In the genomic region with DNA sequence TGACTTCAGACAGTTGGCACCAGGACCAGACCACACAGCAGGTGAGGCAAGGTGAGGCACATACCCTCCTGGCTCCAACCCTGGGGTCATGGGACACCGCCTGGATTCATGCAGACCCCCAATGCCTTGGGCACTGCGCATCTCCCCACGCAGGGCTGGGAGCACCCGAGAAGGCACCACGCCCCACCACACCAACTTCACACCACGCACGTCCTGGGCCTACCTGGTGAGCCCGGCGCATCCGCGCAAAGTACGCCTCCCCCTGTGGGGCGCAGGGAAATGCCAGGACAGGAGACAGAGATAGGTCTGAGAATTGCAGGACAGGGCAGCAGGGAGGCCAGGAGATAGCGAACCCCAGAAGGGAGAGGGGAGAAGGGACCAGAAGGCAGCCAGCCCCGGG, we compare ENCODE assay signal across 1 cellular context.
TF ChIP-seq lines count a peak whose summit lies in the region.

No MANE protein-coding gene starts in this region.

TF ChIP-seq in IMR-90, 13 proteins besides CTCF, POLR2A, EP300 and RAD21:
- no peak for TF ChIP-seq MAZ (IDR thresholded peaks at IDR 0.05; ENCODE audit: borderline replicate concordance, low read depth, low read length)
- no peak for TF ChIP-seq USF2 (IDR thresholded peaks at IDR 0.05; ENCODE audit: low read depth, low read length)
- no peak for TF ChIP-seq CHD1 (IDR thresholded peaks at IDR 0.05; ENCODE audit: low read depth, low read length)
- TF ChIP-seq CEBPB (IDR thresholded peaks at IDR 0.05; ENCODE audit: low read depth, low read length) = no peak
- no peak for TF ChIP-seq MXI1 (IDR thresholded peaks at IDR 0.05; ENCODE audit: borderline replicate concordance, low read depth, low read length)
- TF ChIP-seq NFE2L2 (IDR thresholded peaks at IDR 0.05; ENCODE audit: low read depth, low read length) = no peak
- no peak for TF ChIP-seq SMC3 (IDR thresholded peaks at IDR 0.05; ENCODE audit: low read depth, low read length)
- no peak for TF ChIP-seq MAFK (IDR thresholded peaks at IDR 0.05; ENCODE audit: low read depth, low read length)
- TF ChIP-seq RCOR1 (IDR thresholded peaks at IDR 0.05; ENCODE audit: insufficient replicate concordance, low read length) = no peak
- TF ChIP-seq FOS (IDR thresholded peaks at IDR 0.05; ENCODE audit: low read depth, low read length) = no peak
- no peak for TF ChIP-seq ELK1 (IDR thresholded peaks at IDR 0.05; ENCODE audit: borderline replicate concordance, low read depth, low read length)
- TF ChIP-seq RFX5 (IDR thresholded peaks at IDR 0.05; ENCODE audit: low read depth, low read length) = no peak
- no peak for TF ChIP-seq BHLHE40 (IDR thresholded peaks at IDR 0.05; ENCODE audit: low read depth, low read length)
